ENCODE assay signal across 8 cellular contexts in genomic region chr2:24122356-24123211, GRCh38. TPM values are rescaled to one million over a fixed set of nuclear protein-coding genes. Genes with fewer than 3 reads are reported as not detected.
DNase-seq lines count a peak whose midpoint lies in the region; ATAC-seq and TF ChIP-seq lines count a peak whose summit lies in the region.

No MANE protein-coding gene starts in this region.

- H3K4me2 ChIP-seq in fibroblast of lung (ENCODE audit: extremely low read depth, insufficient read depth, low read length): peak overlapping the region; percentile 69

- TF ChIP-seq CTCF in fibroblast of lung (conservative IDR thresholded peaks at IDR 0.05 in 1 of 2, IDR thresholded peaks at IDR 0.05 in 1 of 2; ENCODE audit: low read depth in 1 of 2, low read length in 2 of 2) (no peak), psoas muscle (IDR thresholded peaks at IDR 0.05) (no peak)

- H3K4me1 Mint-ChIP-seq in T-helper 1 cell treated with Interleukin-12 subunit alpha and Interleukin-12 subunit beta and Interleukin-4 antibody, amounts not matched to agents 30 μg/mL and 1 μg/mL, for 36 hours (ENCODE audit: low read depth): peaks cover 14% of the 10 kb centered on the region

- H3K79me2 ChIP-seq in fibroblast of lung (ENCODE audit: control insufficient read depth, insufficient read depth, low read length): no peaks in the 10 kb centered on the region

- peaks cover 4% of the 10 kb centered on the region; the same call in 1 of the 2 replicates for H3K9me3 ChIP-seq in SJSA1 (replicated peaks)
- no peaks in the 10 kb centered on the region for H3K9me3 ChIP-seq in fibroblast of lung (ENCODE audit: control insufficient read depth, insufficient read depth, low read depth, low read length)
- no peaks in the 10 kb centered on the region for H3K9me3 ChIP-seq in psoas muscle

- peak overlapping the region; percentile 79 for H2AFZ ChIP-seq in fibroblast of lung (ENCODE audit: low read length)

- ATAC-seq in psoas muscle: no peak

- H3K36me3 Mint-ChIP-seq in T-helper 1 cell treated with Interleukin-12 subunit alpha and Interleukin-12 subunit beta and Interleukin-4 antibody, amounts not matched to agents 30 μg/mL and 1 μg/mL, for 36 hours (ENCODE audit: low read depth): no peaks in the 10 kb centered on the region

- intact Hi-C loops in psoas muscle (cut with DNase I): no loop called here

- H3K27ac Mint-ChIP-seq in T-helper 1 cell treated with Interleukin-12 subunit alpha and Interleukin-12 subunit beta and Interleukin-4 antibody, amounts not matched to agents 30 μg/mL and 1 μg/mL, for 36 hours: peak overlapping the region; percentile 46

- WGBS in psoas muscle, 3 donors: 7% methylated on average over 16 of the region's 16 CpGs

- H3K27me3 Mint-ChIP-seq in T-helper 1 cell treated with Interleukin-12 subunit alpha and Interleukin-12 subunit beta and Interleukin-4 antibody, amounts not matched to agents 30 μg/mL and 1 μg/mL, for 36 hours (ENCODE audit: low read depth): no peaks in the 10 kb centered on the region

- H3K4me1 ChIP-seq in SJSA1 (replicated peaks) (peaks cover 27% of the 10 kb centered on the region), fibroblast of lung (ENCODE audit: control insufficient read depth, extremely low read depth, insufficient read depth, low read length) (no peaks in the 10 kb centered on the region), psoas muscle (peaks cover 17% of the 10 kb centered on the region)

- H3K4me3 ChIP-seq in SJSA1 (peak overlapping the region; percentile 98), fibroblast of lung (replicated peaks in 1 of 4; ENCODE audit: control extremely low read depth in 1 of 4, insufficient read depth in 1 of 4, low read depth in 3 of 4, low read length in 4 of 4) (peak overlapping the region; percentile 37 to 79 (median 67)), psoas muscle (peak overlapping the region; percentile 82)

- H3K27me3 ChIP-seq in SJSA1 (replicated peaks) (no peaks in the 10 kb centered on the region), fibroblast of lung (ENCODE audit: control insufficient read depth, insufficient read depth, low read length) (no peaks in the 10 kb centered on the region), psoas muscle (ENCODE audit: insufficient read depth in 3 of 3, low read length in 2 of 3) (no peaks in the 10 kb centered on the region)

- H3K9me3 Mint-ChIP-seq in T-helper 1 cell treated with Interleukin-12 subunit alpha and Interleukin-12 subunit beta and Interleukin-4 antibody, amounts not matched to agents 30 μg/mL and 1 μg/mL, for 36 hours: no peaks in the 10 kb centered on the region

- H3K4me3 Mint-ChIP-seq in T-helper 1 cell treated with Interleukin-12 subunit alpha and Interleukin-12 subunit beta and Interleukin-4 antibody, amounts not matched to agents 30 μg/mL and 1 μg/mL, for 36 hours: peak overlapping the region; percentile 92

- H3K36me3 ChIP-seq in SJSA1 (peaks cover 9% of the 10 kb centered on the region), fibroblast of lung (ENCODE audit: control insufficient read depth, insufficient read depth, low read length) (no peaks in the 10 kb centered on the region), psoas muscle (ENCODE audit: insufficient read depth in 1 of 2, low read depth in 1 of 2) (no peaks in the 10 kb centered on the region)

- H3K9ac ChIP-seq in fibroblast of lung (ENCODE audit: insufficient read depth, low read length): peak overlapping the region; percentile 77

- no peak for DNase-seq in T-helper 1 cell
- no peak for DNase-seq in SJSA1 (ENCODE audit: low read depth in 1 of 2, low spot score in 2 of 2)
- DNase-seq in fibroblast of lung (ENCODE audit: low read depth in 2 of 2): peak in 1 of 2 donors; percentile 11
- no peak for DNase-seq in psoas muscle
- DNase-seq in NCI-H510A treated with DMSO at 0.1 percent for 48 hours (lab: John Stamatoyannopoulos, UW): no peak
- DNase-seq in stimulated activated CD4-positive, alpha-beta T cell treated with anti-CD3 and anti-CD28 coated beads, Interleukin-1b, Interleukin-23, amount 100 ng/mL, for 48 hours: no peak
- no peak for DNase-seq in HuH-7.5 (ENCODE audit: low spot score)

- no peaks in the 10 kb centered on the region for H4K20me1 ChIP-seq in fibroblast of lung (ENCODE audit: control insufficient read depth, extremely low read depth, insufficient read depth, low read length)

- H3K27ac ChIP-seq in SJSA1: peak overlapping the region; percentile 91
- peak overlapping the region; percentile 77 for H3K27ac ChIP-seq in fibroblast of lung (ENCODE audit: insufficient read depth, low read length)
- peak overlapping the region; percentile 94 for H3K27ac ChIP-seq in psoas muscle

RNA-seq across cellular contexts. Expression of gene PFN4, which starts 0.6 kb away (rescaled TPM):
- total RNA-seq in SJSA1 (2014; rRNA removed; shearing (Covaris generic)): 0.29 and 0.69 TPM in 2 replicates
- total RNA-seq in fibroblast of lung (0.66 and 1.5 TPM in 2 replicates), psoas muscle (under 1 TPM in 3 of 4 donors, not detected in 1; 0.24 to 0.45 (median 0.34) TPM)
- polyA plus RNA-seq in fibroblast of lung (0.26 and 0.40 TPM in 2 replicates), psoas muscle (1 to 10 TPM in 1 of 3 donors, under 1 TPM in 2; 0.18 to 1.2 (median 0.35) TPM)
- 0.31 and 0.64 TPM in 2 replicates for polyA plus RNA-seq in fibroblast of lung (2012)
- not detected in 2 replicates for polyA minus RNA-seq in fibroblast of lung (ENCODE audit: low replicate concordance)

RNA-seq across cellular contexts. Expression of gene FAM228B, which starts 0.7 kb away (rescaled TPM):
- 4.4 and 5.1 TPM in 2 replicates for total RNA-seq in SJSA1 (2014; rRNA removed; shearing (Covaris generic))
- 11.9 and 12.6 TPM in 2 replicates for total RNA-seq in fibroblast of lung
- 3.3 and 13.1 TPM in 2 replicates for polyA plus RNA-seq in fibroblast of lung
- polyA plus RNA-seq in fibroblast of lung (2012): 4.4 and 11.9 TPM in 2 replicates
- polyA minus RNA-seq in fibroblast of lung (ENCODE audit: low replicate concordance): 2.5 and 4.0 TPM in 2 replicates
- 10 to 100 TPM; 12.4 to 30.1 (median 12.8) TPM for total RNA-seq in psoas muscle
- 1 to 10 TPM; 2.5 to 6.9 (median 5.2) TPM for polyA plus RNA-seq in psoas muscle

RNA-seq across cellular contexts. Expression of gene TP53I3, which starts 38.0 kb away (rescaled TPM):
- total RNA-seq in SJSA1 (2014; rRNA removed; shearing (Covaris generic)): 8.1 and 19.6 TPM in 2 replicates
- 47.3 and 75.5 TPM in 2 replicates for total RNA-seq in fibroblast of lung
- 31.0 and 37.9 TPM in 2 replicates for polyA plus RNA-seq in fibroblast of lung
- polyA plus RNA-seq in fibroblast of lung (2012): 42.7 and 59.8 TPM in 2 replicates
- 29.1 and 43.6 TPM in 2 replicates for polyA minus RNA-seq in fibroblast of lung (ENCODE audit: low replicate concordance)
- total RNA-seq in psoas muscle: 1 to 10 TPM; 1.3 to 5.0 (median 2.6) TPM
- polyA plus RNA-seq in psoas muscle: 1 to 10 TPM; 1.7 to 5.6 (median 3.7) TPM

RNA-seq across cellular contexts. Expression of gene SF3B6, which starts 46.5 kb away (rescaled TPM):
- 274 and 353 TPM in 2 replicates for total RNA-seq in SJSA1 (2014; rRNA removed; shearing (Covaris generic))
- total RNA-seq in fibroblast of lung (134 and 155 TPM in 2 replicates), psoas muscle (10 to 100 TPM; 44.2 to 60.5 (median 55.5) TPM)
- polyA plus RNA-seq in fibroblast of lung (206 and 210 TPM in 2 replicates), psoas muscle (100 to 1,000 TPM in 1 of 3 donors, 10 to 100 TPM in 2; 68.2 to 116 (median 90.8) TPM)
- 151 and 185 TPM in 2 replicates for polyA plus RNA-seq in fibroblast of lung (2012)
- 3.1 and 11.0 TPM in 2 replicates for polyA minus RNA-seq in fibroblast of lung (ENCODE audit: low replicate concordance)

RNA-seq across cellular contexts. Expression of gene FAM228A, which starts 52.3 kb away (rescaled TPM):
- total RNA-seq in SJSA1 (2014; rRNA removed; shearing (Covaris generic)): not detected in 2 replicates
- total RNA-seq in fibroblast of lung (0.51 and 0.99 TPM in 2 replicates), psoas muscle (under 1 TPM in 3 of 4 donors, not detected in 1; 0.50 to 0.69 (median 0.58) TPM)
- polyA plus RNA-seq in fibroblast of lung (0.08 and 4.3 TPM in 2 replicates), psoas muscle (under 1 TPM; 0.04 to 0.24 (median 0.23) TPM)
- 4.7 TPM in 1 of 2 replicates, not detected in the other for polyA plus RNA-seq in fibroblast of lung (2012)
- 3.6 TPM in 1 of 2 replicates, not detected in the other for polyA minus RNA-seq in fibroblast of lung (ENCODE audit: low replicate concordance)
